Comparison of ENCODE assay signal across 20 cellular contexts in the genomic region with DNA sequence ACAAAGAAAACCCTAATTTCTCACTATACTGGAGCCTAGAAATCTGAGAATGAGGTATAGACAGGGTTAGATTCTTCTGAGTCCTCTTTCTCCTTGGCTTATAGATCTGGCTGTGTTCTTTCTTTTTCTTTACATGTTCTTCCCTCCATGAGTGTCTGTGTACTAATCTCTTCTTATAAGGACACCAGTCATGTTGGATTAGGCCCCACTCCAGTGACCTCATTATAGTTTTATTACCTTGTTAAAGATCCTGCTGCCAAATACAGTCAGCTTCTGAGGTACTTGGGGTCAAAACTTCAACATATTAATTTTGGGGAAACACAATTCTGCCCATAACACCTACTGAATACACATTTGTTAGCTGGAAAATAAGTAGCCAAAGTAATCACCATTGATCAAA.
DNase-seq lines count a peak whose midpoint lies in the region; ATAC-seq, FAIRE-seq and TF ChIP-seq lines count a peak whose summit lies in the region.
"Had no signal": no experiment of that assay in that cellular context is flagged by ENCODE, and none has a peak within 500 bp of the region (broad histone marks: within the 10 kb centered on the region; RNA-seq: fewer than 3 reads in every experiment).

No MANE protein-coding gene starts in this region.

- H3K27me3 Mint-ChIP-seq in naive B cell: no peaks in the 10 kb centered on the region
- H3K27me3 Mint-ChIP-seq: CD4-positive, alpha-beta memory T cell had no signal

- peak overlapping the region in 5 of 6 donors; percentile 36 to 89 (median 46) for H3K27ac Mint-ChIP-seq in naive B cell
- H3K27ac Mint-ChIP-seq: CD4-positive, alpha-beta memory T cell; HFFc6 had no signal

- H3K4me3 Mint-ChIP-seq in naive B cell: no peak overlapping the region
- H3K4me3 Mint-ChIP-seq: CD4-positive, alpha-beta memory T cell; HFFc6 had no signal

- CTCF ChIA-PET in A549 (lab: Yijun Ruan, JAX): no interaction called here

- POLR2A ChIA-PET in A549 (lab: Yijun Ruan, JAX): no interaction called here

- DNase-seq in A549 (ENCODE audit: low read depth in 1 of 2, low spot score in 1 of 2) (no peak), NCI-H524 (lab: John Stamatoyannopoulos, UW) (peak; percentile 57 to 65), RWPE2 (ENCODE audit: low spot score) (no peak), naive B cell (no peak), small intestine (no peak), NCI-H2227 (lab: John Stamatoyannopoulos, UW; ENCODE audit: unreplicated experiment) (no peak)
- no peak for DNase-seq in stimulated activated naive CD4-positive, alpha-beta T cell (lab: John Stamatoyannopoulos, UW)
- DNase-seq: Calu3; CD4-positive, alpha-beta memory T cell; GF-D8; HFFc6; MM.1S; NCI-H1092; NCI-H2081 treated with DMSO at 0.1 percent for 48 hours; NCI-H526; SK-N-SH had no signal

- FAIRE-seq in A549 (lab: Jason Lieb, UNC) (no peak), small intestine (lab: Jason Lieb, UNC) (no peak)
- FAIRE-seq: A204.1, H1 had no signal

- ATAC-seq in A549 (no peak), RWPE2 (ENCODE audit: low read depth) (peak; percentile 45), naive B cell (ENCODE audit: low read depth in 2 of 2) (no peak), GM19455 (IDR thresholded peaks at IDR 0.05; ENCODE audit: unreplicated experiment) (no peak)

- no peaks in the 10 kb centered on the region for H3K36me3 Mint-ChIP-seq in naive B cell
- H3K36me3 Mint-ChIP-seq: CD4-positive, alpha-beta memory T cell had no signal

- H3K9me3 ChIP-seq in A549: no peaks in the 10 kb centered on the region
- no peaks in the 10 kb centered on the region for H3K9me3 ChIP-seq in RWPE2 (ENCODE audit: severe bottlenecking)
- no peaks in the 10 kb centered on the region for H3K9me3 ChIP-seq in small intestine (ENCODE audit: control insufficient read depth, low read depth)
- H3K9me3 ChIP-seq: BLaER1, SK-N-SH had no signal

- no peak for TF ChIP-seq EP300 in A549 (IDR thresholded peaks at IDR 0.05)

- TF ChIP-seq POLR2A in A549 (IDR thresholded peaks at IDR 0.05; ENCODE audit: low read length): no peak

- H3K4me1 ChIP-seq in A549 (peaks cover 21% of the 10 kb centered on the region), RWPE2 (ENCODE audit: insufficient read depth, poor library complexity, severe bottlenecking) (peaks cover 15% of the 10 kb centered on the region), small intestine (ENCODE audit: control insufficient read depth in 2 of 2, insufficient read depth in 1 of 2, low read depth in 1 of 2, low read length in 1 of 2) (no peaks in the 10 kb centered on the region)
- H3K4me1 ChIP-seq: BLaER1 had no signal

- no peak overlapping the region for H3K4me3 ChIP-seq in A549
- no peak overlapping the region for H3K4me3 ChIP-seq in RWPE2 (ENCODE audit: severe bottlenecking)
- H3K4me3 ChIP-seq in small intestine (ENCODE audit: low read depth in 1 of 2, low read length in 2 of 2): no peak overlapping the region
- H3K4me3 ChIP-seq: BLaER1 had no signal

- H3K27ac ChIP-seq in A549 (peak overlapping the region; percentile 47 to 65; a peak in 4 of 6 replicates), RWPE2 (ENCODE audit: poor library complexity, severe bottlenecking) (peak overlapping the region; percentile 49), small intestine (ENCODE audit: low read depth in 1 of 2, low read length in 1 of 2) (no peak overlapping the region)
- H3K27ac ChIP-seq: BLaER1 had no signal

- H3K27me3 ChIP-seq in RWPE2 (ENCODE audit: insufficient read depth, poor library complexity, severe bottlenecking) (no peaks in the 10 kb centered on the region), small intestine (ENCODE audit: control insufficient read depth in 2 of 2, insufficient read depth in 2 of 2, low read length in 2 of 2) (no peaks in the 10 kb centered on the region)
- H3K27me3 ChIP-seq: BLaER1 had no signal

- peaks cover 11 to 20% (median 12%) of the 10 kb centered on the region in 3 donors for H3K4me1 Mint-ChIP-seq in naive B cell
- H3K4me1 Mint-ChIP-seq: CD4-positive, alpha-beta memory T cell had no signal

- no peak for TF ChIP-seq RAD21 in A549 (conservative IDR thresholded peaks at IDR 0.05 in 1 of 2, IDR thresholded peaks at IDR 0.05 in 1 of 2)

- peak overlapping the region; percentile 31 for H3K4me2 ChIP-seq in A549
- H3K4me2 ChIP-seq: BLaER1, SK-N-SH had no signal

- H3K9me3 Mint-ChIP-seq in naive B cell: no peaks in the 10 kb centered on the region
- H3K9me3 Mint-ChIP-seq: HFFc6 had no signal

- no peaks in the 10 kb centered on the region for H3K36me3 ChIP-seq in RWPE2 (ENCODE audit: low read depth)
- no peaks in the 10 kb centered on the region for H3K36me3 ChIP-seq in small intestine (ENCODE audit: control insufficient read depth in 2 of 2, insufficient read depth in 2 of 2, low read length in 2 of 2)
- H3K36me3 ChIP-seq: BLaER1 had no signal

- TF ChIP-seq CTCF in A549 (IDR thresholded peaks at IDR 0.05) (no peak), RWPE2 (IDR thresholded peaks at IDR 0.05; ENCODE audit: poor library complexity, severe bottlenecking) (no peak)

TF ChIP-seq in A549, 52 proteins besides CTCF, POLR2A, EP300 and RAD21:
- TF ChIP-seq, protein P1, sequence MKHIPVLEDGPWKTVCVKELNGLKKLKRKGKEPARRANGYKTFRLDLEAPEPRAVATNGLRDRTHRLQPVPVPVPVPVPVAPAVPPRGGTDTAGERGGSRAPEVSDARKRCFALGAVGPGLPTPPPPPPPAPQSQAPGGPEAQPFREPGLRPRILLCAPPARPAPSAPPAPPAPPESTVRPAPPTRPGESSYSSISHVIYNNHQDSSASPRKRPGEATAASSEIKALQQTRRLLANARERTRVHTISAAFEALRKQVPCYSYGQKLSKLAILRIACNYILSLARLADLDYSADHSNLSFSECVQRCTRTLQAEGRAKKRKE (CRISPR knock-in tag; IDR thresholded peaks at IDR 0.05; ENCODE audit: low read depth): no peak
- TF ChIP-seq ESRRA (IDR thresholded peaks at IDR 0.05; ENCODE audit: borderline replicate concordance, low read length) (no peak), ZSCAN20 (CRISPR knock-in tag; IDR thresholded peaks at IDR 0.05) (no peak), SREBF2 (IDR thresholded peaks at IDR 0.05) (no peak), RNF2 (IDR thresholded peaks at IDR 0.05; ENCODE audit: borderline replicate concordance, low read depth) (no peak), SMC3 (IDR thresholded peaks at IDR 0.05) (no peak), FOSB (CRISPR knock-in tag; IDR thresholded peaks at IDR 0.05) (no peak), ZFP36 (IDR thresholded peaks at IDR 0.05; ENCODE audit: borderline replicate concordance, partially characterized antibody) (no peak), HOXA7 (CRISPR knock-in tag; IDR thresholded peaks at IDR 0.05) (no peak), RARB (CRISPR knock-in tag; IDR thresholded peaks at IDR 0.05) (no peak), HOXB5 (CRISPR knock-in tag; IDR thresholded peaks at IDR 0.05) (no peak), EHF (CRISPR knock-in tag; IDR thresholded peaks at IDR 0.05) (no peak), MYC (IDR thresholded peaks at IDR 0.05; ENCODE audit: borderline replicate concordance, low read length) (no peak), JUNB (IDR thresholded peaks at IDR 0.05) (no peak), HEYL (CRISPR knock-in tag; IDR thresholded peaks at IDR 0.05) (no peak), FOXS1 (CRISPR knock-in tag; IDR thresholded peaks at IDR 0.05) (no peak), GATA3 (IDR thresholded peaks at IDR 0.05; ENCODE audit: borderline replicate concordance) (no peak)
- TF ChIP-seq, protein P2, sequence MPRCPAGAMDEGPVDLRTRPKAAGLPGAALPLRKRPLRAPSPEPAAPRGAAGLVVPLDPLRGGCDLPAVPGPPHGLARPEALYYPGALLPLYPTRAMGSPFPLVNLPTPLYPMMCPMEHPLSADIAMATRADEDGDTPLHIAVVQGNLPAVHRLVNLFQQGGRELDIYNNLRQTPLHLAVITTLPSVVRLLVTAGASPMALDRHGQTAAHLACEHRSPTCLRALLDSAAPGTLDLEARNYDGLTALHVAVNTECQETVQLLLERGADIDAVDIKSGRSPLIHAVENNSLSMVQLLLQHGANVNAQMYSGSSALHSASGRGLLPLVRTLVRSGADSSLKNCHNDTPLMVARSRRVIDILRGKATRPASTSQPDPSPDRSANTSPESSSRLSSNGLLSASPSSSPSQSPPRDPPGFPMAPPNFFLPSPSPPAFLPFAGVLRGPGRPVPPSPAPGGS (IDR thresholded peaks at IDR 0.05): no peak

Comparison
In these comparisons a context has a peak if more than half of its experiments do, and no peak if none do; other contexts are left out.
1. DNase-seq: peak in NCI-H524 (2 of 2); none in A549 (0 of 2), RWPE2 (single experiment), naive B cell (single experiment), stimulated activated naive CD4-positive, alpha-beta T cell (0 of 6), small intestine (single experiment) and NCI-H2227 (single experiment).
2. H3K27ac ChIP-seq: peak in A549 (2 of 2) and RWPE2 (single experiment); none in small intestine (0 of 2).